Comparison of ENCODE assay signal across 7 cellular contexts in the genomic region with DNA sequence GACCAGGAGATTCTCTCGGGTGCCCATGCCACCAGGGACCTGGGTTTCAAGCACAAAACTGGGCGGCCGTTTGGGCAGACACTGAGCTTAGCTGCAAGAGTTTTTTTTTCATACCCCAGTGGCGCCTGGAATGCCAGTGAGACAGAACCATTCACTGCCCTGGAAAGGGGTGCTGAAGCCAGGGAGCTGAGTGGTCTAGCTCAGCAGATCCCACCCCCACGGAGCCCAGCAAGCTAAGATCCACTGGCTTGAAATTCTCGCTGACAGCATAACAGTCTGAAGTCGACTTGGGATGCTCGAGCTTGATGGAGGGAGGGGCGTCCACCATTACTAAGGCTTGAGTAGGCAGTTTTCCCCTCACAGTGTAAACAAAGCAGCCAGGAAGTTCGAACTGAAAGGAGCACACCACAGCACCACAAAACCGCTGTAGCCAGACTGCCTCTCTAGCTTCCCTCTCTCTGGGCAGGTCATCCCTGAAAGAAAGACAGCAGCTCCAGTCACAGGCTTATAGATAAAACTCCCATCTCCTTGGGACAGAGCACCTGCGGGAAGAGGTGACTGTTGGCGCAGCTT.
DNase-seq lines count a peak whose midpoint lies in the region; FAIRE-seq and TF ChIP-seq lines count a peak whose summit lies in the region.
"Not testable (repeated sequence)": the region's sequence is repeated elsewhere in the genome, so short reads cannot be mapped to it uniquely, and the experiment has no call there.

No MANE protein-coding gene starts in this region.

- not testable (repeated sequence) for H3K4me1 ChIP-seq in astrocyte (ENCODE audit: insufficient read depth, low read length)

- not testable (repeated sequence) for H3K4me3 Mint-ChIP-seq in astrocyte (ENCODE audit: unreplicated experiment)

- not testable (repeated sequence) for H2AFZ ChIP-seq in astrocyte (ENCODE audit: low read depth, low read length)

- peak overlapping the region; percentile 33 for H3K4me2 ChIP-seq in astrocyte (ENCODE audit: low read length)

- H3K9me3 Mint-ChIP-seq in astrocyte (ENCODE audit: unreplicated experiment) = not testable (repeated sequence)

- not testable (repeated sequence) for H4K20me1 ChIP-seq in astrocyte (ENCODE audit: insufficient read depth, low read length)

- H3K27ac Mint-ChIP-seq in astrocyte (ENCODE audit: unreplicated experiment) = not testable (repeated sequence)

- H3K9me3 ChIP-seq in astrocyte (ENCODE audit: insufficient read depth, low read depth, low read length) = not testable (repeated sequence)

- not testable (repeated sequence) for H3K79me2 ChIP-seq in astrocyte (ENCODE audit: insufficient read depth, low read length)

- not testable (repeated sequence) for H3K4me3 ChIP-seq in astrocyte (ENCODE audit: insufficient read depth, low read depth, low read length)

- DNase-seq in DMS79 treated with DMSO at 0.1 percent for 48 hours (lab: John Stamatoyannopoulos, UW) (peak; percentile 7), H4 (ENCODE audit: low spot score) (peak; percentile 20), M059J (ENCODE audit: low read depth) (peak; percentile 77), NCI-H510A treated with DMSO at 0.1 percent for 48 hours (lab: John Stamatoyannopoulos, UW) (peak; percentile 62), RPMI7951 (ENCODE audit: low read depth) (peak; percentile 72), iris pigment epithelial cell (ENCODE audit: low read depth) (peak; percentile 24)
- DNase-seq in astrocyte (ENCODE audit: low read depth) = not testable (repeated sequence)

- H3K27ac ChIP-seq in astrocyte (ENCODE audit: low read depth, low read length) = not testable (repeated sequence)

- H3K4me1 Mint-ChIP-seq in astrocyte (ENCODE audit: low read depth, unreplicated experiment) = not testable (repeated sequence)

- H3K27me3 Mint-ChIP-seq in astrocyte (ENCODE audit: low read depth, unreplicated experiment) = peaks cover 11% of the 10 kb centered on the region

- FAIRE-seq in astrocyte (lab: Jason Lieb, UNC) = not testable (repeated sequence)

- not testable (repeated sequence) for H3K36me3 Mint-ChIP-seq in astrocyte (ENCODE audit: low read depth, unreplicated experiment)

- not testable (repeated sequence) for H3K27me3 ChIP-seq in astrocyte (ENCODE audit: insufficient read depth, low read length)

- H3K36me3 ChIP-seq in astrocyte (ENCODE audit: insufficient read depth, low read length) = not testable (repeated sequence)

- H3K9ac ChIP-seq in astrocyte (ENCODE audit: low read length) = not testable (repeated sequence)

- not testable (repeated sequence) for TF ChIP-seq CTCF in astrocyte (IDR thresholded peaks at IDR 0.05; ENCODE audit: insufficient read depth, low read depth, low read length)
